In genomic region chr3:124346487-124346886, GRCh38 we compare ENCODE assay signal across 11 cellular contexts.
DNase-seq lines count a peak whose midpoint lies in the region; TF ChIP-seq lines count a peak whose summit lies in the region.
"Had no signal": no experiment of that assay in that cellular context is flagged by ENCODE, and none has a peak within 500 bp of the region (broad histone marks: within the 10 kb centered on the region; RNA-seq: fewer than 3 reads in every experiment).

No MANE protein-coding gene starts in this region.

- no peak overlapping the region for H3K9ac ChIP-seq in mesenchymal stem cell (ENCODE audit: low read length)

- no peaks in the 10 kb centered on the region for H3K27me3 ChIP-seq in mesenchymal stem cell (ENCODE audit: control insufficient read depth in 1 of 2, insufficient read depth in 1 of 2, low read length in 2 of 2)

- H3K36me3 ChIP-seq in mesenchymal stem cell (ENCODE audit: control insufficient read depth in 1 of 2, insufficient read depth in 2 of 2, low read depth in 1 of 2, low read length in 2 of 2), result peaks cover 0 to 4% of the 10 kb centered on the region in 2 experiments

- H3K9me3 ChIP-seq in mesenchymal stem cell (ENCODE audit: control insufficient read depth, low read length), result no peaks in the 10 kb centered on the region
- H3K9me3 ChIP-seq: Caco-2 had no signal

- H2AFZ ChIP-seq in mesenchymal stem cell (ENCODE audit: low read depth, low read length), result no peak overlapping the region

- DNase-seq in HK-2 (ENCODE audit: unreplicated experiment) (peak; percentile 20), epithelial cell of proximal tubule (ENCODE audit: low read depth) (peak; percentile 68), mesenchymal stem cell (no peak), GOT3 (lab: John Stamatoyannopoulos, UW) (no peak), C1 segment of cervical spinal cord (lab: John Stamatoyannopoulos, UW) (no peak)
- DNase-seq in stimulated activated naive CD4-positive, alpha-beta T cell treated with Interleukin-2 at 50 U/mL for 16 hours (lab: John Stamatoyannopoulos, UW), result no peak
- no peak for DNase-seq in stimulated activated CD4-positive, alpha-beta T cell treated with anti-CD3 and anti-CD28 coated beads, Interleukin-1b, Interleukin-23, amount 100 ng/mL, for 48 hours
- DNase-seq: Caco-2; CD8-positive, alpha-beta memory T cell; GF-D8; IMR-90 had no signal

- H2BK12ac ChIP-seq in mesenchymal stem cell (ENCODE audit: low read length in 2 of 2), result no peak overlapping the region

- peak overlapping the region; percentile 60 for H2AK5ac ChIP-seq in mesenchymal stem cell (ENCODE audit: low read length, severe bottlenecking)

- no peak overlapping the region for H2BK120ac ChIP-seq in mesenchymal stem cell (ENCODE audit: low read depth, low read length)

- no peak overlapping the region for H3K18ac ChIP-seq in mesenchymal stem cell (ENCODE audit: low read depth in 1 of 2, low read length in 2 of 2)

- no peak overlapping the region for H3K14ac ChIP-seq in mesenchymal stem cell (ENCODE audit: low read length in 2 of 2)

- H3K4me1 ChIP-seq in mesenchymal stem cell (ENCODE audit: control insufficient read depth, insufficient read depth, low read depth, low read length), result peaks cover 8% of the 10 kb centered on the region

- no peak overlapping the region for H4K8ac ChIP-seq in mesenchymal stem cell (ENCODE audit: low read length)

- H3K4ac ChIP-seq in mesenchymal stem cell (ENCODE audit: low read depth in 1 of 2, low read length in 2 of 2), result no peak overlapping the region

- H3K4me3 ChIP-seq in epithelial cell of proximal tubule (ENCODE audit: low read depth, low read length) (no peak overlapping the region), mesenchymal stem cell (ENCODE audit: insufficient read depth in 1 of 2, low read depth in 1 of 2, low read length in 2 of 2) (no peak overlapping the region)

- no peak overlapping the region for H3K23ac ChIP-seq in mesenchymal stem cell (ENCODE audit: low read length in 2 of 2)

- no peak overlapping the region for H2BK15ac ChIP-seq in mesenchymal stem cell (ENCODE audit: low read depth, poor library complexity, severe bottlenecking)

- no peak overlapping the region for H3K27ac ChIP-seq in mesenchymal stem cell (ENCODE audit: low read length, poor library complexity, severe bottlenecking)

- no peak overlapping the region for H4K91ac ChIP-seq in mesenchymal stem cell (ENCODE audit: low read length)

- no peaks in the 10 kb centered on the region for H3K79me1 ChIP-seq in mesenchymal stem cell (replicated peaks; ENCODE audit: low read length, poor library complexity, severe bottlenecking)

- H3K4me2 ChIP-seq in mesenchymal stem cell (ENCODE audit: low read length, poor library complexity, severe bottlenecking), result no peak overlapping the region

- H2BK5ac ChIP-seq in mesenchymal stem cell (ENCODE audit: low read depth, low read length, poor library complexity, severe bottlenecking), result no peak overlapping the region

- 97% methylated on average over 4 of the region's 4 CpGs for WGBS in mesenchymal stem cell

- peak; percentile 7 for TF ChIP-seq CTCF in epithelial cell of proximal tubule (conservative IDR thresholded peaks at IDR 0.05; ENCODE audit: low read depth, low read length)

Comparison
In these comparisons a context has a peak if more than half of its experiments do, and no peak if none do; other contexts are left out.
1. DNase-seq: peak in HK-2 (single experiment) and epithelial cell of proximal tubule (single experiment); none in mesenchymal stem cell (single experiment), GOT3 (single experiment), stimulated activated naive CD4-positive, alpha-beta T cell treated with Interleukin-2 at 50 U/mL for 16 hours (single experiment), C1 segment of cervical spinal cord (0 of 14) and stimulated activated CD4-positive, alpha-beta T cell treated with anti-CD3 and anti-CD28 coated beads, Interleukin-1b, Interleukin-23, amount 100 ng/mL, for 48 hours (single experiment).